Comparison of ENCODE assay signal across 21 cellular contexts in genomic region chr7:116752305-116753074, GRCh38.
DNase-seq lines count a peak whose midpoint lies in the region; ATAC-seq, FAIRE-seq and TF ChIP-seq lines count a peak whose summit lies in the region.
"Had no signal": no experiment of that assay in that cellular context is flagged by ENCODE, and none has a peak within 500 bp of the region (broad histone marks: within the 10 kb centered on the region; RNA-seq: fewer than 3 reads in every experiment).

No MANE protein-coding gene starts in this region.

- no peak overlapping the region for H2AFZ ChIP-seq in HepG2 (ENCODE audit: low read length)

- TF ChIP-seq RAD21 in liver (IDR thresholded peaks at IDR 0.05): no peak
- no peak for TF ChIP-seq RAD21 in HepG2 (CRISPR knock-in tag; IDR thresholded peaks at IDR 0.05)

- TF ChIP-seq POLR2A in HepG2 (IDR thresholded peaks at IDR 0.05; ENCODE audit: insufficient read depth in 1 of 2, low read depth in 2 of 2, low read length in 2 of 2): no peak
- TF ChIP-seq POLR2A in transverse colon (IDR thresholded peaks at IDR 0.05): no peak

- H3K4me1 ChIP-seq in liver (ENCODE audit: control insufficient read depth in 4 of 4, insufficient read depth in 4 of 4, low read length in 3 of 4) (no peaks in the 10 kb centered on the region), HepG2 (ENCODE audit: insufficient read depth, low read length) (no peaks in the 10 kb centered on the region), transverse colon (no peaks in the 10 kb centered on the region)
- H3K4me1 ChIP-seq: BLaER1 treated with 17β-estradiol and CSF1 and Interleukin-3, amounts not matched to agents 10 nM and 100 nM had no signal

- in situ Hi-C loops in HepG2 (cut with HindIII; ENCODE audit: extremely low pct_ligation_motif_present, low pct_unique_long_range_greater_than_20kb) (no loop called here), transverse colon (cut with MboI; ENCODE audit: low pct_ligation_motif_present in 1 of 4, low pct_unique_long_range_greater_than_20kb in 1 of 4, low sequenced_read_pairs in 3 of 4) (no loop called here)

- no peak for FAIRE-seq in HepG2 (lab: Jason Lieb, UNC)
- FAIRE-seq: GM12891, GM18507 had no signal

- no peak overlapping the region for H3K9ac ChIP-seq in liver (ENCODE audit: low read depth in 1 of 2, low read length in 2 of 2)
- H3K9ac ChIP-seq in HepG2 (ENCODE audit: insufficient read depth, low read depth, low read length): no peak overlapping the region
- H3K9ac ChIP-seq: BLaER1 treated with 17β-estradiol and CSF1 and Interleukin-3, amounts not matched to agents 10 nM and 100 nM had no signal

- no peak for DNase-seq in HepG2 (ENCODE audit: low spot score)
- DNase-seq in dermis blood vessel endothelial cell: peak; percentile 59
- no peak for DNase-seq in nephron progenitor cell
- DNase-seq in transverse colon: no peak
- DNase-seq in NCI-H2196 (lab: John Stamatoyannopoulos, UW; ENCODE audit: unreplicated experiment): no peak
- DNase-seq: Calu3; CD8-positive, alpha-beta T cell; GOT3; KBM-7; NCI-H1105 treated with DMSO at 0.1 percent for 48 hours; NCI-H1694 treated with DMSO at 0.1 percent for 48 hours; NCI-H2107; NCI-H226; NCI-H524; NCI-H82; OCI-M1 had no signal

- intact Hi-C loops in HepG2 (cut with micrococcal nuclease; ENCODE audit: unreplicated experiment): no loop called here
- intact Hi-C loops in transverse colon (cut with DNase I; ENCODE audit: low total_unique reads): no loop called here

- peaks cover 17% of the 10 kb centered on the region for H3K27me3 Mint-ChIP-seq in nephron progenitor cell (ENCODE audit: low read depth, poor library complexity)

- H3K4me3 ChIP-seq in liver (ENCODE audit: low read depth in 1 of 3, low read length in 3 of 3): no peak overlapping the region
- no peak overlapping the region for H3K4me3 ChIP-seq in HepG2 (replicated peaks in 1 of 3; ENCODE audit: insufficient read depth in 1 of 3, low read depth in 2 of 3, low read length in 3 of 3)
- no peak overlapping the region for H3K4me3 ChIP-seq in transverse colon
- H3K4me3 ChIP-seq: BLaER1 treated with 17β-estradiol and CSF1 and Interleukin-3, amounts not matched to agents 10 nM and 100 nM had no signal

- CTCF ChIA-PET in HepG2 (lab: Yijun Ruan, JAX; ENCODE audit: low intra/inter-chr PET ratio, low total read pairs): no interaction called here

- POLR2A ChIA-PET in HepG2 (lab: Yijun Ruan, JAX): no interaction called here

- TF ChIP-seq CTCF in liver (IDR thresholded peaks at IDR 0.05; ENCODE audit: low read depth, low read length, missing input control) (no peak), HepG2 (CRISPR knock-in tag; IDR thresholded peaks at IDR 0.05) (no peak), nephron progenitor cell (IDR thresholded peaks at IDR 0.05) (no peak), transverse colon (IDR thresholded peaks at IDR 0.05) (no peak)

- H3K27me3 ChIP-seq in liver (ENCODE audit: control insufficient read depth in 4 of 4, insufficient read depth in 4 of 4, low read length in 3 of 4) (no peaks in the 10 kb centered on the region), HepG2 (ENCODE audit: control insufficient read depth in 1 of 2, insufficient read depth in 2 of 2, low read length in 2 of 2) (no peaks in the 10 kb centered on the region; a peak in 1 of 5 replicates), transverse colon (no peaks in the 10 kb centered on the region)
- H3K27me3 ChIP-seq: BLaER1 treated with 17β-estradiol and CSF1 and Interleukin-3, amounts not matched to agents 10 nM and 100 nM had no signal

- H3K27ac ChIP-seq in liver (ENCODE audit: low read depth in 1 of 2, low read length in 2 of 2) (no peak overlapping the region), HepG2 (ENCODE audit: extremely low read length, insufficient read depth, low read length) (no peak overlapping the region), transverse colon (no peak overlapping the region)
- H3K27ac ChIP-seq: BLaER1 treated with 17β-estradiol and CSF1 and Interleukin-3, amounts not matched to agents 10 nM and 100 nM had no signal

- peaks cover 34% of the 10 kb centered on the region for H3K9me3 Mint-ChIP-seq in nephron progenitor cell

- TF ChIP-seq EP300 in HepG2 (IDR thresholded peaks at IDR 0.05; ENCODE audit: low read depth in 2 of 2, low read length in 2 of 2) (no peak), HepG2 (CRISPR knock-in tag; IDR thresholded peaks at IDR 0.05; ENCODE audit: borderline replicate concordance) (no peak), transverse colon (IDR thresholded peaks at IDR 0.05; ENCODE audit: low read depth) (no peak)

- no peaks in the 10 kb centered on the region for H4K20me1 ChIP-seq in HepG2 (ENCODE audit: insufficient read depth, low read length)
- H4K20me1 ChIP-seq: BLaER1 treated with 17β-estradiol and CSF1 and Interleukin-3, amounts not matched to agents 10 nM and 100 nM had no signal

- H3K36me3 Mint-ChIP-seq in nephron progenitor cell (ENCODE audit: low read depth): peaks cover 4% of the 10 kb centered on the region
- H3K36me3 Mint-ChIP-seq: CD8-positive, alpha-beta T cell had no signal

- H3K4me2 ChIP-seq in HepG2 (ENCODE audit: low read depth, low read length): no peak overlapping the region
- H3K4me2 ChIP-seq: BLaER1 treated with 17β-estradiol and CSF1 and Interleukin-3, amounts not matched to agents 10 nM and 100 nM had no signal

- H3K36me3 ChIP-seq in liver (ENCODE audit: control insufficient read depth in 4 of 4, insufficient read depth in 3 of 4, low read depth in 1 of 4, low read length in 3 of 4) (peaks cover 0 to 4% (median 2%) of the 10 kb centered on the region in 4 donors), HepG2 (replicated peaks in 1 of 2; ENCODE audit: control insufficient read depth in 1 of 2, insufficient read depth in 2 of 2, low read length in 2 of 2) (peaks cover 3 to 5% of the 10 kb centered on the region in 2 experiments; a peak in 3 of 5 replicates), transverse colon (no peaks in the 10 kb centered on the region)
- H3K36me3 ChIP-seq: BLaER1 treated with 17β-estradiol and CSF1 and Interleukin-3, amounts not matched to agents 10 nM and 100 nM had no signal

- no TSS peak for BruUV-seq in HepG2 (replicated peaks; lab: Mats Ljungman, UMichigan)

- ATAC-seq in HepG2 (no peak), HG02763 (IDR thresholded peaks at IDR 0.05; ENCODE audit: unreplicated experiment) (no peak)
- ATAC-seq: CD8-positive, alpha-beta T cell had no signal

- no peaks in the 10 kb centered on the region for H3K79me2 ChIP-seq in HepG2 (ENCODE audit: insufficient read depth, low read length)

- H3K9me3 ChIP-seq in liver (ENCODE audit: control insufficient read depth in 4 of 4, low read length in 3 of 4) (no peaks in the 10 kb centered on the region), HepG2 (ENCODE audit: low read length) (no peaks in the 10 kb centered on the region), transverse colon (peaks cover 0 to 2% of the 10 kb centered on the region in 2 donors)

- H3K4me1 Mint-ChIP-seq in nephron progenitor cell: no peaks in the 10 kb centered on the region

- H3K27ac Mint-ChIP-seq in nephron progenitor cell: peak overlapping the region; percentile 49
- H3K27ac Mint-ChIP-seq: CD8-positive, alpha-beta T cell had no signal

- 83% methylated on average over 9 of the region's 9 CpGs for WGBS in liver
- 97% methylated on average over 9 of the region's 9 CpGs for WGBS in HepG2 (ENCODE audit: low lambda C conversion rate)
- WGBS in transverse colon (ENCODE audit: low coverage in 1 of 2), 2 donors: 84 to 87% methylated on average over 7 to 9 of the region's 9 CpGs

- no peak overlapping the region for H3K4me3 Mint-ChIP-seq in nephron progenitor cell
- H3K4me3 Mint-ChIP-seq: CD8-positive, alpha-beta T cell had no signal

TF ChIP-seq in liver, 16 proteins besides CTCF, POLR2A, EP300 and RAD21:
- TF ChIP-seq NR2F2 (IDR thresholded peaks at IDR 0.05) (peak; percentile 89), EGR1 (IDR thresholded peaks at IDR 0.05; ENCODE audit: low read depth in 2 of 2) (no peak), FOXA2 (IDR thresholded peaks at IDR 0.05) (no peak)

TF ChIP-seq in HepG2, 621 proteins besides CTCF, POLR2A, EP300 and RAD21 (continues in another document):
- TF ChIP-seq KDM6A (CRISPR knock-in tag; IDR thresholded peaks at IDR 0.05; ENCODE audit: low read depth) (no peak), SETDB1 (CRISPR knock-in tag; IDR thresholded peaks at IDR 0.05; ENCODE audit: borderline replicate concordance) (no peak), TEAD2 (CRISPR knock-in tag; IDR thresholded peaks at IDR 0.05) (no peak), NAIF1 (CRISPR knock-in tag; IDR thresholded peaks at IDR 0.05; ENCODE audit: borderline replicate concordance) (no peak), ZNF501 (CRISPR knock-in tag; IDR thresholded peaks at IDR 0.05) (no peak), RARA (CRISPR knock-in tag; IDR thresholded peaks at IDR 0.05) (no peak), HMGA1 (CRISPR knock-in tag; conservative IDR thresholded peaks at IDR 0.05) (no peak), WIZ (CRISPR knock-in tag; IDR thresholded peaks at IDR 0.05) (no peak), STAG1 (CRISPR knock-in tag; IDR thresholded peaks at IDR 0.05) (no peak), DBP (CRISPR knock-in tag; IDR thresholded peaks at IDR 0.05; ENCODE audit: not compliant biosample characterization) (no peak), PCBP2 (optimal IDR thresholded peaks at IDR 0.05; ENCODE audit: low read depth, low read length, poor library complexity, severe bottlenecking) (no peak), SP5 (CRISPR knock-in tag; IDR thresholded peaks at IDR 0.05; ENCODE audit: borderline replicate concordance, low read depth) (no peak), KLF15 (CRISPR knock-in tag; IDR thresholded peaks at IDR 0.05; ENCODE audit: borderline replicate concordance) (no peak), TBP (CRISPR knock-in tag; IDR thresholded peaks at IDR 0.05) (no peak), ZC3H13 (CRISPR knock-in tag; IDR thresholded peaks at IDR 0.05) (no peak)
